Comparison of ENCODE assay signal across 11 cellular contexts in genomic region chr2:1727101-1727771, GRCh38. TPM values are rescaled to one million over a fixed set of nuclear protein-coding genes. Genes with fewer than 3 reads are reported as not detected.
DNase-seq lines count a peak whose midpoint lies in the region; ATAC-seq and TF ChIP-seq lines count a peak whose summit lies in the region.
"Had no signal": no experiment of that assay in that cellular context is flagged by ENCODE, and none has a peak within 500 bp of the region (broad histone marks: within the 10 kb centered on the region; RNA-seq: fewer than 3 reads in every experiment).

No MANE protein-coding gene starts in this region.

- no peak for TF ChIP-seq POLR2A in sigmoid colon (IDR thresholded peaks at IDR 0.05)

- intact Hi-C loops in activated T-helper 2 cell treated with anti-CD3 and anti-CD28 coated beads, Interferon-gamma antibody, Interleukin-2, Interleukin-4, amounts not matched to agents 10 μg/mL and 5 μg/mL and 100 μg/mL, durations not matched to agents 14 hours and 24 hours and 36 hours (cut with micrococcal nuclease): no loop called here
- intact Hi-C loops in left ventricle myocardium superior (cut with micrococcal nuclease) (no loop called here), sigmoid colon (cut with DNase I) (no loop called here)

- H3K9me3 ChIP-seq in MG63 (no peaks in the 10 kb centered on the region), sigmoid colon (no peaks in the 10 kb centered on the region)

- no peak for TF ChIP-seq EP300 in sigmoid colon (IDR thresholded peaks at IDR 0.05)

- H3K36me3 ChIP-seq in MG63: peaks cover 41% of the 10 kb centered on the region
- no peaks in the 10 kb centered on the region for H3K36me3 ChIP-seq in sigmoid colon

- H3K27ac ChIP-seq in sigmoid colon: peak overlapping the region in 3 of 4 donors; percentile 80 to 100 (median 99)

- ATAC-seq in left ventricle myocardium superior (peak; percentile 42), GM19455 (IDR thresholded peaks at IDR 0.05; ENCODE audit: unreplicated experiment) (no peak)

- H3K4me3 ChIP-seq in MG63 (peak overlapping the region; percentile 21; the same call in 1 of the 2 replicates), sigmoid colon (peak overlapping the region in 1 of 4 donors; percentile 7)

- H3K36me3 Mint-ChIP-seq in activated T-helper 2 cell treated with anti-CD3 and anti-CD28 coated beads, Interferon-gamma antibody, Interleukin-2, Interleukin-4, amounts not matched to agents 10 μg/mL and 5 μg/mL and 100 μg/mL, durations not matched to agents 14 hours and 24 hours and 36 hours (ENCODE audit: low read depth): no peaks in the 10 kb centered on the region
- H3K36me3 Mint-ChIP-seq: CD8-positive, alpha-beta memory T cell had no signal

- TF ChIP-seq CTCF in sigmoid colon (IDR thresholded peaks at IDR 0.05): no peak

- H3K27me3 ChIP-seq in MG63 (no peaks in the 10 kb centered on the region), sigmoid colon (no peaks in the 10 kb centered on the region)

- no peaks in the 10 kb centered on the region for H3K27me3 Mint-ChIP-seq in activated T-helper 2 cell treated with anti-CD3 and anti-CD28 coated beads, Interferon-gamma antibody, Interleukin-2, Interleukin-4, amounts not matched to agents 10 μg/mL and 5 μg/mL and 100 μg/mL, durations not matched to agents 14 hours and 24 hours and 36 hours (ENCODE audit: low read depth)
- H3K27me3 Mint-ChIP-seq: CD8-positive, alpha-beta memory T cell had no signal

- no peak overlapping the region for H3K4me3 Mint-ChIP-seq in activated T-helper 2 cell treated with anti-CD3 and anti-CD28 coated beads, Interferon-gamma antibody, Interleukin-2, Interleukin-4, amounts not matched to agents 10 μg/mL and 5 μg/mL and 100 μg/mL, durations not matched to agents 14 hours and 24 hours and 36 hours (ENCODE audit: low read depth)
- H3K4me3 Mint-ChIP-seq: CD8-positive, alpha-beta memory T cell had no signal

- peaks cover 0 to 69% (median 63%) of the 10 kb centered on the region in 4 donors for H3K4me1 ChIP-seq in sigmoid colon

- DNase-seq in MG63: peak; percentile 65
- peak; percentile 2 for DNase-seq in activated T-helper 2 cell treated with anti-CD3 and anti-CD28 coated beads, Interferon-gamma antibody, Interleukin-2, Interleukin-4, amounts not matched to agents 10 μg/mL and 5 μg/mL and 100 μg/mL, durations not matched to agents 14 hours and 24 hours and 36 hours (ENCODE audit: low spot score)
- DNase-seq in left ventricle myocardium superior: no peak
- DNase-seq in sigmoid colon: peak; percentile 67
- no peak for DNase-seq in DMS 273 (lab: John Stamatoyannopoulos, UW; ENCODE audit: unreplicated experiment)
- no peak for DNase-seq in NCI-H526 (lab: John Stamatoyannopoulos, UW)
- DNase-seq in RKO (ENCODE audit: low spot score): no peak
- DNase-seq: amniotic stem cell; CD8-positive, alpha-beta memory T cell; KG1 had no signal

- 78 to 79% methylated on average over 22 of the region's 22 CpGs for WGBS in sigmoid colon, 2 donors

- no peak overlapping the region for H3K27ac Mint-ChIP-seq in activated T-helper 2 cell treated with anti-CD3 and anti-CD28 coated beads, Interferon-gamma antibody, Interleukin-2, Interleukin-4, amounts not matched to agents 10 μg/mL and 5 μg/mL and 100 μg/mL, durations not matched to agents 14 hours and 24 hours and 36 hours
- H3K27ac Mint-ChIP-seq: CD8-positive, alpha-beta memory T cell had no signal

- no peaks in the 10 kb centered on the region for H3K4me1 Mint-ChIP-seq in activated T-helper 2 cell treated with anti-CD3 and anti-CD28 coated beads, Interferon-gamma antibody, Interleukin-2, Interleukin-4, amounts not matched to agents 10 μg/mL and 5 μg/mL and 100 μg/mL, durations not matched to agents 14 hours and 24 hours and 36 hours (ENCODE audit: low read depth)

- no peaks in the 10 kb centered on the region for H3K9me3 Mint-ChIP-seq in activated T-helper 2 cell treated with anti-CD3 and anti-CD28 coated beads, Interferon-gamma antibody, Interleukin-2, Interleukin-4, amounts not matched to agents 10 μg/mL and 5 μg/mL and 100 μg/mL, durations not matched to agents 14 hours and 24 hours and 36 hours

RNA-seq across cellular contexts. Expression of gene PXDN, which starts 17.1 kb away (rescaled TPM):
- 204 and 346 TPM in 2 replicates for total RNA-seq in MG63 (2014; rRNA removed; shearing (Covaris generic); ENCODE audit: low replicate concordance)
- total RNA-seq in activated T-helper 2 cell treated with anti-CD3 and anti-CD28 coated beads, Interferon-gamma antibody, Interleukin-2, Interleukin-4, amounts not matched to agents 10 μg/mL and 5 μg/mL and 100 μg/mL, durations not matched to agents 14 hours and 24 hours and 36 hours: 2.0 and 2.3 TPM in 2 replicates
- total RNA-seq in left ventricle myocardium superior (18.5 TPM), sigmoid colon (100 to 1,000 TPM in 1 of 4 donors, 10 to 100 TPM in 3; 34.4 to 126 (median 48.3) TPM)
- 10 to 100 TPM in 1 of 3 donors, 1 to 10 TPM in 2; 1.2 to 13.6 (median 1.8) TPM for polyA plus RNA-seq in sigmoid colon

Comparison
In these comparisons a context has a peak if more than half of its experiments do, and no peak if none do; other contexts are left out.
1. DNase-seq: peak in MG63 (single experiment), activated T-helper 2 cell treated with anti-CD3 and anti-CD28 coated beads, Interferon-gamma antibody, Interleukin-2, Interleukin-4, amounts not matched to agents 10 μg/mL and 5 μg/mL and 100 μg/mL, durations not matched to agents 14 hours and 24 hours and 36 hours (single experiment) and sigmoid colon (single experiment); none in left ventricle myocardium superior (single experiment), DMS 273 (single experiment), NCI-H526 (0 of 2) and RKO (single experiment).